In genomic region chr18:74282359-74283254, GRCh38 we compare ENCODE assay signal across 12 cellular contexts. TPM values are rescaled to one million over a fixed set of nuclear protein-coding genes. Genes with fewer than 3 reads are reported as not detected.
DNase-seq lines count a peak whose midpoint lies in the region; ATAC-seq and TF ChIP-seq lines count a peak whose summit lies in the region.
"Had no signal": no experiment of that assay in that cellular context is flagged by ENCODE, and none has a peak within 500 bp of the region (broad histone marks: within the 10 kb centered on the region; RNA-seq: fewer than 3 reads in every experiment).

No MANE protein-coding gene starts in this region.

- H3K9me3 Mint-ChIP-seq in activated naive CD4-positive, alpha-beta T cell treated with anti-CD3 and anti-CD28 coated beads, Interleukin-2, amount 50 U/mL, for 72 hours = no peaks in the 10 kb centered on the region

- H3K4me1 ChIP-seq in liver (ENCODE audit: control insufficient read depth in 4 of 4, insufficient read depth in 4 of 4, low read length in 3 of 4) (peaks cover 24 to 95% (median 80%) of the 10 kb centered on the region in 4 donors), thymus (ENCODE audit: control insufficient read depth, insufficient read depth, low read length) (peaks cover 51% of the 10 kb centered on the region)

- H3K9ac ChIP-seq in liver (ENCODE audit: low read depth in 1 of 2, low read length in 2 of 2) = peak overlapping the region; percentile 48 to 77

- H3K36me3 ChIP-seq in liver (ENCODE audit: control insufficient read depth in 4 of 4, insufficient read depth in 3 of 4, low read depth in 1 of 4, low read length in 3 of 4) = peaks cover 0 to 11% (median 2%) of the 10 kb centered on the region in 4 donors
- H3K36me3 ChIP-seq in thymus (ENCODE audit: control insufficient read depth, insufficient read depth) = peaks cover 4% of the 10 kb centered on the region

- H3K27ac Mint-ChIP-seq in activated naive CD4-positive, alpha-beta T cell treated with anti-CD3 and anti-CD28 coated beads, Interleukin-2, amount 50 U/mL, for 72 hours = peak overlapping the region; percentile 67 to 76

- TF ChIP-seq CTCF in liver (IDR thresholded peaks at IDR 0.05; ENCODE audit: low read depth, low read length, missing input control) = no peak

- ATAC-seq in activated naive CD4-positive, alpha-beta T cell treated with anti-CD3 and anti-CD28 coated beads, Interleukin-2, amount 50 U/mL, for 72 hours = no peak
- ATAC-seq in GM19455 (IDR thresholded peaks at IDR 0.05; ENCODE audit: unreplicated experiment) = no peak

- H3K36me3 Mint-ChIP-seq in activated naive CD4-positive, alpha-beta T cell treated with anti-CD3 and anti-CD28 coated beads, Interleukin-2, amount 50 U/mL, for 72 hours = peaks cover 0 to 4% of the 10 kb centered on the region in 2 donors

- H3K27ac ChIP-seq in liver (ENCODE audit: low read depth in 1 of 2, low read length in 2 of 2) = peak overlapping the region; percentile 83 to 87
- peak overlapping the region; percentile 37 for H3K27ac ChIP-seq in thymus (ENCODE audit: low read depth)
- H3K27ac ChIP-seq: WERI-Rb-1 had no signal

- TF ChIP-seq RAD21 in liver (IDR thresholded peaks at IDR 0.05) = peak in 1 of 2 donors; percentile 57

- H3K27me3 ChIP-seq in liver (ENCODE audit: control insufficient read depth in 4 of 4, insufficient read depth in 4 of 4, low read length in 3 of 4) = no peaks in the 10 kb centered on the region
- H3K27me3 ChIP-seq in thymus (ENCODE audit: control insufficient read depth, insufficient read depth) = no peaks in the 10 kb centered on the region

- H3K4me3 ChIP-seq in liver (ENCODE audit: low read depth in 1 of 3, low read length in 3 of 3) = peak overlapping the region; percentile 14 to 30 (median 16)
- H3K4me3 ChIP-seq in thymus (ENCODE audit: low read length) = no peak overlapping the region

- no peaks in the 10 kb centered on the region for H3K9me3 ChIP-seq in liver (ENCODE audit: control insufficient read depth in 4 of 4, low read length in 3 of 4)
- H3K9me3 ChIP-seq in thymus (ENCODE audit: control insufficient read depth) = no peaks in the 10 kb centered on the region

- 26% methylated on average over 13 of the region's 13 CpGs for WGBS in liver
- 48% methylated on average over 13 of the region's 13 CpGs for WGBS in thymus

- in situ Hi-C loops in ACHN (cut with HindIII; ENCODE audit: low pct_ligation_motif_present, low pct_unique_long_range_greater_than_20kb, low sequenced_read_pairs) = no loop called here

- DNase-seq in activated naive CD4-positive, alpha-beta T cell treated with anti-CD3 and anti-CD28 coated beads, Interleukin-2, amount 50 U/mL, for 72 hours (ENCODE audit: low spot score in 2 of 2) = no peak
- no peak for DNase-seq in activated naive CD4-positive, alpha-beta T cell treated with anti-CD3 and anti-CD28 coated beads, Interleukin-2, amount 50 U/mL, for 16 hours
- DNase-seq in UCSD-AML1 (lab: John Stamatoyannopoulos, UW; ENCODE audit: unreplicated experiment) (peak; percentile 23), ACHN (no peak)
- DNase-seq in activated CD8-positive, alpha-beta memory T cell treated with anti-CD3 and anti-CD28 coated beads, Interleukin-2, amount 50 U/mL, for 48 hours = no peak
- DNase-seq: NCI-H1930; stimulated activated CD4-positive, alpha-beta T cell treated with anti-CD3 and anti-CD28 coated beads, Interleukin-15, amount 100 ng/mL, for 24 hours; WERI-Rb-1 had no signal

TF ChIP-seq in liver, 16 proteins besides CTCF, POLR2A, EP300 and RAD21:
- peak in 1 of 2 donors; percentile 20 for TF ChIP-seq EGR1 (IDR thresholded peaks at IDR 0.05; ENCODE audit: low read depth in 2 of 2)
- peak; percentile 94 for TF ChIP-seq SP1 (IDR thresholded peaks at IDR 0.05)
- peak; percentile 7 for TF ChIP-seq TAF1 (conservative IDR thresholded peaks at IDR 0.05)
- peak; percentile 48 for TF ChIP-seq HNF4G (IDR thresholded peaks at IDR 0.05)
- TF ChIP-seq GABPA (IDR thresholded peaks at IDR 0.05 in 1 of 2, conservative IDR thresholded peaks at IDR 0.05 in 1 of 2) = no peak
- peak; percentile 54 for TF ChIP-seq REST (IDR thresholded peaks at IDR 0.05)
- TF ChIP-seq JUND (IDR thresholded peaks at IDR 0.05) = no peak
- TF ChIP-seq RXRA (IDR thresholded peaks at IDR 0.05) = peak; percentile 88 to 93
- TF ChIP-seq FOXA1 (IDR thresholded peaks at IDR 0.05) = no peak
- TF ChIP-seq MAX (IDR thresholded peaks at IDR 0.05) = peak; percentile 29
- peak; percentile 81 for TF ChIP-seq YY1 (IDR thresholded peaks at IDR 0.05)
- peak; percentile 17 for TF ChIP-seq NR2F2 (IDR thresholded peaks at IDR 0.05)
- TF ChIP-seq FOXA2 (IDR thresholded peaks at IDR 0.05) = no peak
- no peak for TF ChIP-seq ATF3 (IDR thresholded peaks at IDR 0.05)
- peak; percentile 12 for TF ChIP-seq ZBTB33 (IDR thresholded peaks at IDR 0.05)
- TF ChIP-seq HNF4A (conservative IDR thresholded peaks at IDR 0.05) = peak; percentile 67 to 75
TF ChIP-seq in liver: peak in this region for 11.

RNA-seq across cellular contexts. Expression of gene CYB5A, which starts 9.2 kb away (rescaled TPM):
- 10 to 100 TPM; 44.5 to 57.1 TPM for total RNA-seq in activated naive CD4-positive, alpha-beta T cell treated with anti-CD3 and anti-CD28 coated beads, Interleukin-2, amount 50 U/mL, for 72 hours
- 100 to 1,000 TPM; 277 to 605 TPM for total RNA-seq in liver
- polyA plus RNA-seq in liver (1,000 to 10,000 TPM; 1,639 to 2,022 TPM), thymus (86.2 TPM)

RNA-seq across cellular contexts. Expression of gene C18orf63, which starts 33.0 kb away (rescaled TPM):
- not detected for total RNA-seq in activated naive CD4-positive, alpha-beta T cell treated with anti-CD3 and anti-CD28 coated beads, Interleukin-2, amount 50 U/mL, for 72 hours
- total RNA-seq in liver = not detected
- polyA plus RNA-seq in liver = not detected
- polyA plus RNA-seq in thymus = 0.09 TPM
- polyA plus RNA-seq: BJ had no signal

Comparison
In these comparisons a context has a peak if more than half of its experiments do, and no peak if none do; other contexts are left out.
1. RNA of gene CYB5A, which starts 9.2 kb away (total RNA-seq): 277 to 605 TPM in liver; 44.5 to 57.1 TPM in activated naive CD4-positive, alpha-beta T cell treated with anti-CD3 and anti-CD28 coated beads, Interleukin-2, amount 50 U/mL, for 72 hours; every median in the first group is over 4 times any median in the second.